In genomic region chr5:6737043-6737941, GRCh38 we compare ENCODE assay signal across 8 cellular contexts. TPM values are rescaled to one million over a fixed set of nuclear protein-coding genes. Genes with fewer than 3 reads are reported as not detected.
DNase-seq lines count a peak whose midpoint lies in the region; ATAC-seq and TF ChIP-seq lines count a peak whose summit lies in the region.
"Had no signal": no experiment of that assay in that cellular context is flagged by ENCODE, and none has a peak within 500 bp of the region (broad histone marks: within the 10 kb centered on the region; RNA-seq: fewer than 3 reads in every experiment).

No MANE protein-coding gene starts in this region.

- H3K4me2 ChIP-seq in KMS-11: peak overlapping the region; percentile 65

- no peak overlapping the region for H3K4me3 Mint-ChIP-seq in nephron progenitor cell

- H3K27me3 ChIP-seq in KMS-11 (ENCODE audit: insufficient read depth, low read depth): no peaks in the 10 kb centered on the region

- peaks cover 25% of the 10 kb centered on the region for H3K4me1 Mint-ChIP-seq in nephron progenitor cell

- H4K20me1 ChIP-seq in KMS-11 (ENCODE audit: insufficient read depth): 0 out of 2 replicates have a peak, but pooled peaks cover 2% of the 10 kb centered on the region

- H3K79me2 ChIP-seq in KMS-11 (ENCODE audit: insufficient read depth, low read depth): peaks cover 92% of the 10 kb centered on the region

- H3K4me1 ChIP-seq in KMS-11 (ENCODE audit: low read depth, poor library complexity, severe bottlenecking): peaks cover 64% of the 10 kb centered on the region

- H3K9ac ChIP-seq in KMS-11: peak overlapping the region; percentile 12; the same call in 1 of the 2 replicates

- peak; percentile 72 for ATAC-seq in GM18873 (IDR thresholded peaks at IDR 0.05; ENCODE audit: low FRiP score, unreplicated experiment)
- ATAC-seq in GM21786 (IDR thresholded peaks at IDR 0.05; ENCODE audit: unreplicated experiment): peak; percentile 72
- no peak for ATAC-seq in Right ventricle myocardium superior (ENCODE audit: poor library complexity)

- peak overlapping the region; percentile 26 for H3K27ac Mint-ChIP-seq in nephron progenitor cell

- H3K36me3 Mint-ChIP-seq in nephron progenitor cell (ENCODE audit: low read depth): peaks cover 28% of the 10 kb centered on the region

- no peaks in the 10 kb centered on the region for H3K36me3 ChIP-seq in KMS-11 (ENCODE audit: insufficient read depth)

- H3K27ac ChIP-seq in KMS-11: peak overlapping the region; percentile 69

- DNase-seq in nephron progenitor cell: no peak
- no peak for DNase-seq in NCI-H2171 treated with DMSO at 0.1 percent for 48 hours (lab: John Stamatoyannopoulos, UW)
- no peak for DNase-seq in Right ventricle myocardium superior
- no peak for DNase-seq in SKM-1 (lab: John Stamatoyannopoulos, UW; ENCODE audit: unreplicated experiment)
- DNase-seq: IMR-90 had no signal

- no peak overlapping the region for H3K4me3 ChIP-seq in KMS-11 (IDR thresholded peaks at IDR 0.05; ENCODE audit: insufficient read depth, low read depth, low read length)

- no peak overlapping the region for H2AFZ ChIP-seq in KMS-11 (ENCODE audit: low read depth)

- no peaks in the 10 kb centered on the region for H3K27me3 Mint-ChIP-seq in nephron progenitor cell (ENCODE audit: low read depth, poor library complexity)

- intact Hi-C loops in Right ventricle myocardium superior (cut with DNase I): no loop called here

- no peaks in the 10 kb centered on the region for H3K9me3 Mint-ChIP-seq in nephron progenitor cell

- TF ChIP-seq CTCF in KMS-11 (conservative IDR thresholded peaks at IDR 0.05; ENCODE audit: low read depth, low read length) (no peak), nephron progenitor cell (IDR thresholded peaks at IDR 0.05) (no peak)

RNA-seq across cellular contexts. Expression of gene TENT4A, which starts 24.1 kb away (rescaled TPM):
- total RNA-seq in Right ventricle myocardium superior: 10.8 TPM
